Comparison of ENCODE assay signal across 10 cellular contexts in the genomic region with DNA sequence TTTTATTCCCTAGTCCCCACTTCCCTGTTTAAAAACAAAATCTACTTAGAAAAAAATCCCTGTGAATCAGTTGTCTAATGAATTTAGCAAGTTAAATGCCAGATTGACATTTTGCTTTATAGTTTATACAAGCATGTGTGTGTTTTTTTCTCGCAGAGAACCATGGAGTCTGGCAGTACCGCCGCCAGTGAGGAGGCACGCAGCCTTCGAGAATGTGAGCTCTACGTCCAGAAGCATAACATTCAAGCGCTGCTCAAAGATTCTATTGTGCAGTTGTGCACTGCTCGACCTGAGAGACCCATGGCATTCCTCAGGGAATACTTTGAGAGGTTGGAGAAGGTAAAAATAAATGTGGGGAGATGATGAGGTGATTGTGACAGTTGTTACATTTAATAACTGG. TPM values are rescaled to one million over a fixed set of nuclear protein-coding genes. Genes with fewer than 3 reads are reported as not detected.
A peak's percentile ranks its signal among the peaks of the same experiment; 100 is the strongest.
DNase-seq lines count a peak whose midpoint lies in the region; TF ChIP-seq lines count a peak whose summit lies in the region.
"Had no signal": no experiment of that assay in that cellular context is flagged by ENCODE, and none has a peak within 500 bp of the region (broad histone marks: within the 10 kb centered on the region; RNA-seq: fewer than 3 reads in every experiment).

No MANE protein-coding gene starts in this region.

- CTCF ChIA-PET in activated CD4-positive, alpha-beta memory T cell treated with anti-CD3 and anti-CD28 coated beads for 36 hours (lab: Charles Lee) = no interaction called here

- H3K9ac ChIP-seq in BLaER1 = peak overlapping the region; percentile 44; the same call in 1 of the 2 replicates

- H3K36me3 Mint-ChIP-seq in osteocyte (ENCODE audit: unreplicated experiment) = peaks cover 26% of the 10 kb centered on the region
- peaks cover 48% of the 10 kb centered on the region for H3K36me3 Mint-ChIP-seq in activated CD4-positive, alpha-beta memory T cell treated with anti-CD3 and anti-CD28 coated beads for 36 hours

- H3K27ac Mint-ChIP-seq in osteocyte (ENCODE audit: unreplicated experiment) = peak overlapping the region; percentile 98
- H3K27ac Mint-ChIP-seq in activated CD4-positive, alpha-beta memory T cell treated with anti-CD3 and anti-CD28 coated beads for 36 hours = no peak overlapping the region
- H3K27ac Mint-ChIP-seq: activated CD8-positive, alpha-beta T cell treated with anti-CD3 and anti-CD28 coated beads, Interleukin-2, amount 10 ng/mL, durations not matched to agents 7 days and 5 days had no signal

- DNase-seq in SJSA1 (ENCODE audit: low read depth in 1 of 2, low spot score in 2 of 2) (no peak), fibroblast of pulmonary artery (ENCODE audit: low read depth) (no peak), osteocyte (ENCODE audit: extremely low spot score, unreplicated experiment) (no peak), NK-92 (lab: John Stamatoyannopoulos, UW; ENCODE audit: unreplicated experiment) (no peak), NCI-H2196 (lab: John Stamatoyannopoulos, UW; ENCODE audit: unreplicated experiment) (no peak), NCI-H345 treated with DMSO at 0.1 percent for 48 hours (lab: John Stamatoyannopoulos, UW; ENCODE audit: unreplicated experiment) (no peak)
- no peak for DNase-seq in activated CD4-positive, alpha-beta memory T cell treated with anti-CD3 and anti-CD28 coated beads for 36 hours
- DNase-seq: activated CD8-positive, alpha-beta T cell treated with anti-CD3 and anti-CD28 coated beads, Interleukin-2, amount 10 ng/mL, durations not matched to agents 7 days and 5 days; NCI-H524 treated with DMSO at 0.1 percent for 48 hours had no signal

- no peaks in the 10 kb centered on the region for H3K27me3 ChIP-seq in BLaER1
- H3K27me3 ChIP-seq in SJSA1 (replicated peaks) = no peaks in the 10 kb centered on the region

- H3K36me3 ChIP-seq in BLaER1 (peaks cover 47% of the 10 kb centered on the region), SJSA1 (peaks cover 75% of the 10 kb centered on the region)

- H3K9me3 Mint-ChIP-seq in osteocyte (ENCODE audit: unreplicated experiment) = no peaks in the 10 kb centered on the region
- H3K9me3 Mint-ChIP-seq in activated CD4-positive, alpha-beta memory T cell treated with anti-CD3 and anti-CD28 coated beads for 36 hours = no peaks in the 10 kb centered on the region

- H3K4me3 ChIP-seq in BLaER1 (peak overlapping the region; percentile 94), SJSA1 (no peak overlapping the region), fibroblast of pulmonary artery (replicated peaks; ENCODE audit: low read depth, low read length) (peak overlapping the region; percentile 72)

- H3K4me1 ChIP-seq in BLaER1 = peaks cover 29% of the 10 kb centered on the region
- H3K4me1 ChIP-seq in SJSA1 (replicated peaks) = peaks cover 24% of the 10 kb centered on the region

- H4K20me1 ChIP-seq in BLaER1 = peaks cover 61% of the 10 kb centered on the region

- POLR2A ChIA-PET in activated CD4-positive, alpha-beta memory T cell treated with anti-CD3 and anti-CD28 coated beads for 36 hours (lab: Charles Lee) = no interaction called here

- no peak for TF ChIP-seq CTCF in fibroblast of pulmonary artery (IDR thresholded peaks at IDR 0.05; ENCODE audit: low read length, missing control alignments)
- no peak for TF ChIP-seq CTCF in osteocyte (IDR thresholded peaks at IDR 0.05)

- peaks cover 52% of the 10 kb centered on the region for H3K4me1 Mint-ChIP-seq in osteocyte (ENCODE audit: unreplicated experiment)
- peaks cover 58% of the 10 kb centered on the region for H3K4me1 Mint-ChIP-seq in activated CD4-positive, alpha-beta memory T cell treated with anti-CD3 and anti-CD28 coated beads for 36 hours (ENCODE audit: low read depth)

- H3K27me3 Mint-ChIP-seq in osteocyte (ENCODE audit: unreplicated experiment) = no peaks in the 10 kb centered on the region
- H3K27me3 Mint-ChIP-seq in activated CD4-positive, alpha-beta memory T cell treated with anti-CD3 and anti-CD28 coated beads for 36 hours = no peaks in the 10 kb centered on the region

- peaks cover 14% of the 10 kb centered on the region for H3K9me3 ChIP-seq in BLaER1
- H3K9me3 ChIP-seq in SJSA1 (replicated peaks) = no peaks in the 10 kb centered on the region

- peak overlapping the region; percentile 87 for H3K4me2 ChIP-seq in BLaER1

- intact Hi-C loops in activated CD4-positive, alpha-beta memory T cell treated with anti-CD3 and anti-CD28 coated beads for 36 hours (cut with micrococcal nuclease) = no loop called here

- H3K4me3 Mint-ChIP-seq in osteocyte (ENCODE audit: unreplicated experiment) = peak overlapping the region; percentile 94
- H3K4me3 Mint-ChIP-seq in activated CD4-positive, alpha-beta memory T cell treated with anti-CD3 and anti-CD28 coated beads for 36 hours = no peak overlapping the region

- H3K27ac ChIP-seq in BLaER1 (0 out of 2 replicates have a peak overlapping the region, but pooled peaks have one; percentile 10), SJSA1 (peak overlapping the region; percentile 40)

RNA-seq across cellular contexts. Expression of a gene that starts 3.0 kb away (rescaled TPM):
- total RNA-seq in SJSA1 (2014; rRNA removed; shearing (Covaris generic)) = 433 and 529 TPM in 2 replicates
- total RNA-seq in osteocyte = 308 and 326 TPM in 2 replicates
- 100 to 1,000 TPM; 221 to 229 TPM for total RNA-seq in activated CD4-positive, alpha-beta memory T cell treated with anti-CD3 and anti-CD28 coated beads for 36 hours

RNA-seq across cellular contexts. Expression of a gene that starts 57.9 kb away (rescaled TPM):
- total RNA-seq in SJSA1 (2014; rRNA removed; shearing (Covaris generic)) = 35.1 and 53.5 TPM in 2 replicates
- total RNA-seq in osteocyte = 74.5 and 78.1 TPM in 2 replicates
- 10 to 100 TPM; 27.3 to 27.5 TPM for total RNA-seq in activated CD4-positive, alpha-beta memory T cell treated with anti-CD3 and anti-CD28 coated beads for 36 hours
